ENCODE assay signal across 1 cellular context in the genomic region with DNA sequence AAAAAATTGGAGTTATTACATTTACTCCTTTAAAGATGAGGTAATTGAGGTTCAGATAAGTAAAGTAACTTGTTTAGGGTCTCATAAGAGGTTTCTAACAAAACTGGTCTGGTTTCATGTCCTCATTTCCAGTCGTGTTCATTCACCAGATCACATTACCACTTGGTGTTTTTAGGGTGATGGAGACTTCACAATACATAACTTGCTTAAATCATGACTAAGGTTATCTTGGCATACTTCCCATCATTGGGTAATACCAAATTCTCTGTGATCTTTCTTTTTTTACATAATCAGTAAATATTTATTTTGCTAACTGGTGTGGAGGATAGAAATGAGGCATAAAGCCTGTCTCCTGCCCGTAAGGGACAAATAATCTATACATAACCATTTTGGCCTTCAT.
TF ChIP-seq lines count a peak whose summit lies in the region.

No MANE protein-coding gene starts in this region.

TF ChIP-seq in IMR-90, 13 proteins besides CTCF, POLR2A, EP300 and RAD21:
- no peak for TF ChIP-seq MAFK (IDR thresholded peaks at IDR 0.05; ENCODE audit: low read depth, low read length)
- no peak for TF ChIP-seq MXI1 (IDR thresholded peaks at IDR 0.05; ENCODE audit: borderline replicate concordance, low read depth, low read length)
- TF ChIP-seq RFX5 (IDR thresholded peaks at IDR 0.05; ENCODE audit: low read depth, low read length) = no peak
- TF ChIP-seq SMC3 (IDR thresholded peaks at IDR 0.05; ENCODE audit: low read depth, low read length) = no peak
- TF ChIP-seq CHD1 (IDR thresholded peaks at IDR 0.05; ENCODE audit: low read depth, low read length) = no peak
- no peak for TF ChIP-seq CEBPB (IDR thresholded peaks at IDR 0.05; ENCODE audit: low read depth, low read length)
- no peak for TF ChIP-seq FOS (IDR thresholded peaks at IDR 0.05; ENCODE audit: low read depth, low read length)
- no peak for TF ChIP-seq NFE2L2 (IDR thresholded peaks at IDR 0.05; ENCODE audit: low read depth, low read length)
- no peak for TF ChIP-seq BHLHE40 (IDR thresholded peaks at IDR 0.05; ENCODE audit: low read depth, low read length)
- TF ChIP-seq, protein P1, sequence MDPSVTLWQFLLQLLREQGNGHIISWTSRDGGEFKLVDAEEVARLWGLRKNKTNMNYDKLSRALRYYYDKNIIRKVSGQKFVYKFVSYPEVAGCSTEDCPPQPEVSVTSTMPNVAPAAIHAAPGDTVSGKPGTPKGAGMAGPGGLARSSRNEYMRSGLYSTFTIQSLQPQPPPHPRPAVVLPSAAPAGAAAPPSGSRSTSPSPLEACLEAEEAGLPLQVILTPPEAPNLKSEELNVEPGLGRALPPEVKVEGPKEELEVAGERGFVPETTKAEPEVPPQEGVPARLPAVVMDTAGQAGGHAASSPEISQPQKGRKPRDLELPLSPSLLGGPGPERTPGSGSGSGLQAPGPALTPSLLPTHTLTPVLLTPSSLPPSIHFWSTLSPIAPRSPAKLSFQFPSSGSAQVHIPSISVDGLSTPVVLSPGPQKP (IDR thresholded peaks at IDR 0.05; ENCODE audit: borderline replicate concordance, low read depth, low read length) = no peak
- TF ChIP-seq MAZ (IDR thresholded peaks at IDR 0.05; ENCODE audit: borderline replicate concordance, low read depth, low read length) = no peak
- TF ChIP-seq, protein P2, sequence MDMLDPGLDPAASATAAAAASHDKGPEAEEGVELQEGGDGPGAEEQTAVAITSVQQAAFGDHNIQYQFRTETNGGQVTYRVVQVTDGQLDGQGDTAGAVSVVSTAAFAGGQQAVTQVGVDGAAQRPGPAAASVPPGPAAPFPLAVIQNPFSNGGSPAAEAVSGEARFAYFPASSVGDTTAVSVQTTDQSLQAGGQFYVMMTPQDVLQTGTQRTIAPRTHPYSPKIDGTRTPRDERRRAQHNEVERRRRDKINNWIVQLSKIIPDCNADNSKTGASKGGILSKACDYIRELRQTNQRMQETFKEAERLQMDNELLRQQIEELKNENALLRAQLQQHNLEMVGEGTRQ (IDR thresholded peaks at IDR 0.05; ENCODE audit: low read depth, low read length) = no peak
- no peak for TF ChIP-seq RCOR1 (IDR thresholded peaks at IDR 0.05; ENCODE audit: insufficient replicate concordance, low read length)
